In genomic region chr10:48589266-48589665, GRCh38 we compare ENCODE assay signal across 15 cellular contexts. TPM values are rescaled to one million over a fixed set of nuclear protein-coding genes. Genes with fewer than 3 reads are reported as not detected.
DNase-seq lines count a peak whose midpoint lies in the region; ATAC-seq and TF ChIP-seq lines count a peak whose summit lies in the region.
"Had no signal": no experiment of that assay in that cellular context is flagged by ENCODE, and none has a peak within 500 bp of the region (broad histone marks: within the 10 kb centered on the region; RNA-seq: fewer than 3 reads in every experiment).

No MANE protein-coding gene starts in this region.

- peaks cover 24% of the 10 kb centered on the region for H3K27me3 Mint-ChIP-seq in mesothelial cell of epicardium (ENCODE audit: low read depth)

- no peak for TF ChIP-seq CTCF in mesothelial cell of epicardium (IDR thresholded peaks at IDR 0.05; ENCODE audit: unreplicated experiment)

- no peak overlapping the region for H3K4me3 Mint-ChIP-seq in mesothelial cell of epicardium
- H3K4me3 Mint-ChIP-seq: type B pancreatic cell had no signal

- ATAC-seq in HG03135 (IDR thresholded peaks at IDR 0.05; ENCODE audit: unreplicated experiment) = no peak
- ATAC-seq in activated CD4-positive, CD25-positive, alpha-beta regulatory T cell treated with anti-CD3 and anti-CD28 coated beads, Interleukin-2, amount 50 U/mL, for 24 hours = no peak

- H3K36me3 Mint-ChIP-seq in mesothelial cell of epicardium = peaks cover 3% of the 10 kb centered on the region
- H3K36me3 Mint-ChIP-seq: type B pancreatic cell had no signal

- peaks cover 10% of the 10 kb centered on the region for H3K9me3 Mint-ChIP-seq in mesothelial cell of epicardium

- peak; percentile 85 for DNase-seq in AG08396 (ENCODE audit: low spot score)
- peak; percentile 99 for DNase-seq in LHCN-M2 (ENCODE audit: low read depth)
- peak; percentile 86 for DNase-seq in epithelial cell of prostate (ENCODE audit: low read depth, low spot score)
- no peak for DNase-seq in mesothelial cell of epicardium (ENCODE audit: low spot score in 2 of 2, unreplicated experiment in 2 of 2)
- no peak for DNase-seq in 8988T
- DNase-seq in NCI-H510A (lab: John Stamatoyannopoulos, UW) = no peak
- DNase-seq: activated CD4-positive, alpha-beta T cell treated with anti-CD3 and anti-CD28 coated beads for 1 hour; activated effector memory CD4-positive, alpha-beta T cell treated with Interleukin-2 at 50 U/mL for 16 hours; effector memory CD4-positive, alpha-beta T cell; NCI-H2029 treated with DMSO at 0.1 percent for 48 hours; pancreas; SIG-M5 had no signal

- peaks cover 10% of the 10 kb centered on the region for H3K4me1 Mint-ChIP-seq in mesothelial cell of epicardium

- peak overlapping the region; percentile 86 for H3K27ac ChIP-seq in epithelial cell of prostate
- H3K27ac ChIP-seq: pancreas had no signal

- H3K27ac Mint-ChIP-seq in mesothelial cell of epicardium = peak overlapping the region; percentile 47
- H3K27ac Mint-ChIP-seq: type B pancreatic cell had no signal

RNA-seq across cellular contexts. Expression of gene ARHGAP22, which starts 15.6 kb away (rescaled TPM):
- total RNA-seq in LHCN-M2 (2014; rRNA removed) = 255 and 312 TPM in 2 replicates
- polyA plus RNA-seq in LHCN-M2 (2012) = 102 TPM
- total RNA-seq in mesothelial cell of epicardium = 2.9 to 5.1 TPM (median 4.1 TPM) in 3 replicates

Comparison
In these comparisons a context has a peak if more than half of its experiments do, and no peak if none do; other contexts are left out.
1. DNase-seq: peak in AG08396 (single experiment), LHCN-M2 (single experiment) and epithelial cell of prostate (single experiment); none in mesothelial cell of epicardium (0 of 2), 8988T (single experiment) and NCI-H510A (single experiment).
2. RNA of gene ARHGAP22, which starts 15.6 kb away (total RNA-seq): 255 to 312 TPM in LHCN-M2; 2.9 to 5.1 TPM in mesothelial cell of epicardium; every median in the first group is over 10 times any median in the second.